8 cellular contexts compared by ENCODE assay signal in genomic region chr11:3055881-3056280, GRCh38. TPM values are rescaled to one million over a fixed set of nuclear protein-coding genes. Genes with fewer than 3 reads are reported as not detected.
A peak's percentile ranks its signal among the peaks of the same experiment; 100 is the strongest.
DNase-seq lines count a peak whose midpoint lies in the region; ATAC-seq and TF ChIP-seq lines count a peak whose summit lies in the region.

No MANE protein-coding gene starts in this region.

- TF ChIP-seq POLR2A in HCT116 (IDR thresholded peaks at IDR 0.05; ENCODE audit: borderline replicate concordance, extremely low read depth, insufficient read depth, insufficient read length): no peak

- no peak overlapping the region for H2AFZ ChIP-seq in HCT116 (ENCODE audit: low read depth, low read length, poor library complexity, severe bottlenecking)

- H3K36me3 ChIP-seq in HCT116 (ENCODE audit: control insufficient read depth in 1 of 2, insufficient read depth in 2 of 2, low read length in 2 of 2) (peaks cover 4 to 20% of the 10 kb centered on the region in 2 experiments; a peak in 3 of 4 replicates), skeletal muscle satellite cell (ENCODE audit: insufficient read depth, low read length) (peaks cover 6% of the 10 kb centered on the region)

- H3K27ac Mint-ChIP-seq in T-helper 17 cell: peak overlapping the region; percentile 86

- no peak for DNase-seq in HCT116 (ENCODE audit: low read depth, low spot score)
- no peak for DNase-seq in T-helper 17 cell
- DNase-seq in fibroblast of pulmonary artery (ENCODE audit: low read depth): no peak
- DNase-seq in DMS153 (lab: John Stamatoyannopoulos, UW): no peak
- no peak for DNase-seq in HEK293T (ENCODE audit: extremely low spot score)

- peaks cover 61% of the 10 kb centered on the region for H3K79me2 ChIP-seq in HCT116 (ENCODE audit: insufficient read depth, low read length)

- RAD21 ChIA-PET in HCT116 (lab: Charles Lee; ENCODE audit: low non-redundant PET in 1 of 2, low total read pairs in 2 of 2, uncharacterized antibody in 2 of 2, unreplicated experiment in 2 of 2): no interaction called here

- H3K27me3 ChIP-seq in HCT116 (ENCODE audit: insufficient read depth, low read length) (no peaks in the 10 kb centered on the region), skeletal muscle satellite cell (ENCODE audit: control insufficient read depth, insufficient read depth, low read length) (no peaks in the 10 kb centered on the region)

- H3K27me3 Mint-ChIP-seq in T-helper 17 cell: no peaks in the 10 kb centered on the region

- intact Hi-C loops in HCT116 (cut with micrococcal nuclease): no loop called here

- peak overlapping the region; percentile 88 for H3K4me3 Mint-ChIP-seq in T-helper 17 cell

- no peaks in the 10 kb centered on the region for H3K9me2 ChIP-seq in HCT116 (ENCODE audit: insufficient read depth)

- H3K4me1 ChIP-seq in HCT116 (ENCODE audit: control insufficient read depth in 1 of 2, insufficient read depth in 2 of 2, low read length in 2 of 2) (peaks cover 14 to 38% of the 10 kb centered on the region in 2 experiments), skeletal muscle satellite cell (ENCODE audit: control insufficient read depth, insufficient read depth, low read length) (peaks cover 27% of the 10 kb centered on the region)

- H3K9ac ChIP-seq in HCT116 (ENCODE audit: low read length): peak overlapping the region; percentile 86
- H3K9ac ChIP-seq in skeletal muscle satellite cell (ENCODE audit: low read depth, low read length): peak overlapping the region; percentile 92

- BruUV-seq in HCT116 (replicated peaks; lab: Mats Ljungman, UMichigan): no TSS peak

- no peaks in the 10 kb centered on the region for H3K36me3 Mint-ChIP-seq in T-helper 17 cell (ENCODE audit: low read depth)

- H4K20me1 ChIP-seq in HCT116 (ENCODE audit: insufficient read depth): no peaks in the 10 kb centered on the region

- H3K4me2 ChIP-seq in HCT116 (ENCODE audit: low read length): peak overlapping the region; percentile 87
- H3K4me2 ChIP-seq in skeletal muscle satellite cell (ENCODE audit: low read length): peak overlapping the region; percentile 92

- H3K4me1 Mint-ChIP-seq in T-helper 17 cell: peaks cover 33% of the 10 kb centered on the region

- no peak for TF ChIP-seq RAD21 in HCT116 (IDR thresholded peaks at IDR 0.05; ENCODE audit: low read depth)

- H3K9me3 ChIP-seq in HCT116 (ENCODE audit: control insufficient read depth in 1 of 2, insufficient read depth in 1 of 2, low read depth in 1 of 2, low read length in 2 of 2) (no peaks in the 10 kb centered on the region), T-helper 17 cell (ENCODE audit: control insufficient read depth, low read length, poor library complexity, severe bottlenecking) (no peaks in the 10 kb centered on the region), skeletal muscle satellite cell (replicated peaks; ENCODE audit: low read length) (no peaks in the 10 kb centered on the region)

- POLR2A ChIA-PET in HCT116 (lab: Charles Lee): no interaction called here
- POLR2A ChIA-PET in HEK293T (lab: Yijun Ruan, JAX): interaction anchor here (1.0 kb wide), 1 partner anchor 64 kb away, joined by 3 read pairs; the partner anchor contains the start of gene NAP1L4

- H3K4me3 ChIP-seq in HCT116 (replicated peaks in 1 of 2; ENCODE audit: low read depth in 1 of 2, low read length in 2 of 2) (peak overlapping the region; percentile 97 to 98), fibroblast of pulmonary artery (replicated peaks; ENCODE audit: low read depth, low read length) (peak overlapping the region; percentile 95), skeletal muscle satellite cell (ENCODE audit: low read length) (peak overlapping the region; percentile 94)

- TF ChIP-seq CTCF in HCT116 (IDR thresholded peaks at IDR 0.05 in 2 of 3, conservative IDR thresholded peaks at IDR 0.05 in 1 of 3; ENCODE audit: borderline replicate concordance in 1 of 3, insufficient read depth in 1 of 3, low read depth in 2 of 3, low read length in 2 of 3) (no peak), fibroblast of pulmonary artery (IDR thresholded peaks at IDR 0.05; ENCODE audit: low read length, missing control alignments) (no peak)

- CTCF ChIA-PET in HCT116 (lab: Charles Lee) (no interaction called here), HEK293T (lab: Yijun Ruan, JAX) (no interaction called here)

- no peak for ATAC-seq in HCT116
- no peak for ATAC-seq in T-helper 17 cell
- no peak for ATAC-seq in GM18858 (IDR thresholded peaks at IDR 0.05; ENCODE audit: unreplicated experiment)
- ATAC-seq in GM21515 (IDR thresholded peaks at IDR 0.05; ENCODE audit: unreplicated experiment): no peak

- peak overlapping the region; percentile 82; the same call in 1 of the 2 replicates for H3K27ac ChIP-seq in HCT116 (ENCODE audit: low read depth, low read length)

TF ChIP-seq in HCT116, 20 proteins besides CTCF, POLR2A, EP300 and RAD21 (continues in another document):
- TF ChIP-seq ZFX (IDR thresholded peaks at IDR 0.05) (no peak), YY1 (IDR thresholded peaks at IDR 0.05; ENCODE audit: extremely low read depth, insufficient replicate concordance, low read depth, low read length) (no peak), JUND (IDR thresholded peaks at IDR 0.05) (no peak), ZNF274 (IDR thresholded peaks at IDR 0.05; ENCODE audit: low read depth, low read length) (no peak), REST (IDR thresholded peaks at IDR 0.05; ENCODE audit: low read depth) (no peak), CEBPB (IDR thresholded peaks at IDR 0.05; ENCODE audit: low read depth) (no peak), EGR1 (IDR thresholded peaks at IDR 0.05; ENCODE audit: low read depth) (no peak), ELF1 (IDR thresholded peaks at IDR 0.05; ENCODE audit: borderline replicate concordance, low read depth) (no peak), SRF (IDR thresholded peaks at IDR 0.05; ENCODE audit: low read depth) (no peak)

TF ChIP-seq in HEK293T, 16 proteins besides CTCF, POLR2A, EP300 and RAD21:
- TF ChIP-seq FOXM1 (IDR thresholded peaks at IDR 0.05; ENCODE audit: borderline replicate concordance) (no peak), PKNOX1 (IDR thresholded peaks at IDR 0.05) (no peak), CTBP1 (IDR thresholded peaks at IDR 0.05; ENCODE audit: borderline replicate concordance) (no peak)
TF ChIP-seq in HEK293T: peak in this region for 0.

RNA-seq across cellular contexts. Expression of gene CARS1, which starts 1.3 kb away (rescaled TPM):
- total RNA-seq in HCT116 (2021; ENCODE audit: unreplicated experiment) (124 TPM), T-helper 17 cell (10 to 100 TPM; 41.4 to 52.0 TPM)
- polyA plus RNA-seq in HCT116 (2012): 101 and 128 TPM in 2 replicates
- total RNA-seq in skeletal muscle satellite cell (2012; rRNA removed): 52.0 and 56.5 TPM in 2 replicates
